ENCODE assay signal across 20 cellular contexts in genomic region chr6:169839029-169839481, GRCh38.
DNase-seq lines count a peak whose midpoint lies in the region; ATAC-seq and TF ChIP-seq lines count a peak whose summit lies in the region.
"Had no signal": no experiment of that assay in that cellular context is flagged by ENCODE, and none has a peak within 500 bp of the region (broad histone marks: within the 10 kb centered on the region; RNA-seq: fewer than 3 reads in every experiment).

No MANE protein-coding gene starts in this region.

- no peaks in the 10 kb centered on the region for H3K9me2 ChIP-seq in GM23338 (ENCODE audit: insufficient read depth)

- ATAC-seq in GM23338: peak; percentile 70
- ATAC-seq in sciatic nerve: no peak
- ATAC-seq: activated naive CD8-positive, alpha-beta T cell treated with anti-CD3 and anti-CD28 coated beads, Interleukin-2, amount 50 U/mL, for 24 hours had no signal

- H3K27ac Mint-ChIP-seq in GM23338: no peak overlapping the region
- H3K27ac Mint-ChIP-seq in activated CD4-positive, alpha-beta T cell treated with anti-CD3 and anti-CD28 coated beads, Interleukin-2, amount 10 ng/mL, durations not matched to agents 7 days and 5 days: no peak overlapping the region
- H3K27ac Mint-ChIP-seq: activated naive CD8-positive, alpha-beta T cell treated with anti-CD3 and anti-CD28 coated beads, Interleukin-2, amount 50 U/mL, for 24 hours; activated T-helper 2 cell treated with anti-CD3 and anti-CD28 coated beads, Interferon-gamma antibody, Interleukin-2, Interleukin-4, amounts not matched to agents 10 μg/mL and 5 μg/mL and 100 μg/mL, durations not matched to agents 14 hours and 24 hours and 36 hours had no signal

- H3K79me2 ChIP-seq in GM23338 (replicated peaks; ENCODE audit: insufficient read depth): no peaks in the 10 kb centered on the region

- CTCF ChIA-PET in activated CD4-positive, alpha-beta T cell treated with anti-CD3 and anti-CD28 coated beads, Interleukin-2, amount 10 ng/mL, durations not matched to agents 7 days and 5 days (lab: Charles Lee): no interaction called here

- H3K36me3 Mint-ChIP-seq in GM23338 (ENCODE audit: low read depth): no peaks in the 10 kb centered on the region
- no peaks in the 10 kb centered on the region for H3K36me3 Mint-ChIP-seq in activated CD4-positive, alpha-beta T cell treated with anti-CD3 and anti-CD28 coated beads, Interleukin-2, amount 10 ng/mL, durations not matched to agents 7 days and 5 days (ENCODE audit: low read depth)

- H3K36me3 ChIP-seq in GM23338 (ENCODE audit: insufficient read depth): no peaks in the 10 kb centered on the region
- H3K36me3 ChIP-seq in colonic mucosa: no peaks in the 10 kb centered on the region
- H3K36me3 ChIP-seq: heart right ventricle, upper lobe of right lung had no signal

- DNase-seq in NCI-H524 (lab: John Stamatoyannopoulos, UW) (peak; percentile 17 to 55), NCI-H524 treated with DMSO at 0.1 percent for 48 hours (lab: John Stamatoyannopoulos, UW) (no peak), GM23338 (ENCODE audit: low spot score) (no peak), colonic mucosa (peak; percentile 8), sciatic nerve (ENCODE audit: low spot score) (peak; percentile 53), kidney tubule cell (ENCODE audit: low spot score) (no peak), GM03348 (ENCODE audit: low spot score) (no peak)
- no peak for DNase-seq in activated CD4-positive, alpha-beta T cell treated with anti-CD3 and anti-CD28 coated beads, Interleukin-2, amount 10 ng/mL, durations not matched to agents 7 days and 5 days
- DNase-seq: activated CD4-positive, CD25-positive, alpha-beta regulatory T cell; activated naive CD8-positive, alpha-beta T cell treated with anti-CD3 and anti-CD28 coated beads, Interleukin-2, amount 50 U/mL, for 24 hours; cortex of kidney; heart right ventricle; KBM-7; NCI-H146; NCI-H2227 treated with DMSO at 0.1 percent for 48 hours; NK-92 treated with Interleukin-12 subunit alpha and Interleukin-12 subunit beta, amount 100 ng/mL, for 24 hours; stimulated activated CD4-positive, alpha-beta T cell treated with anti-CD3 and anti-CD28 coated beads, Interleukin-4, amount 100 ng/mL, for 4 hours; upper lobe of right lung had no signal

- no peak overlapping the region for H3K4me3 Mint-ChIP-seq in GM23338
- no peak overlapping the region for H3K4me3 Mint-ChIP-seq in activated CD4-positive, alpha-beta T cell treated with anti-CD3 and anti-CD28 coated beads, Interleukin-2, amount 10 ng/mL, durations not matched to agents 7 days and 5 days
- H3K4me3 Mint-ChIP-seq: activated naive CD8-positive, alpha-beta T cell treated with anti-CD3 and anti-CD28 coated beads, Interleukin-2, amount 50 U/mL, for 24 hours had no signal

- no peak overlapping the region for H3K4me3 ChIP-seq in GM23338
- H3K4me3 ChIP-seq in colonic mucosa: no peak overlapping the region
- H3K4me3 ChIP-seq: heart right ventricle, SK-N-MC, upper lobe of right lung had no signal

- H3K27me3 Mint-ChIP-seq in GM23338 (ENCODE audit: insufficient read depth, low read depth, poor library complexity): peaks cover 3% of the 10 kb centered on the region
- H3K27me3 Mint-ChIP-seq in activated CD4-positive, alpha-beta T cell treated with anti-CD3 and anti-CD28 coated beads, Interleukin-2, amount 10 ng/mL, durations not matched to agents 7 days and 5 days: peaks cover 24% of the 10 kb centered on the region

- intact Hi-C loops in colonic mucosa (cut with DNase I) (no loop called here), sciatic nerve (cut with DNase I) (no loop called here)

- TF ChIP-seq CTCF in GM23338 (conservative IDR thresholded peaks at IDR 0.05; ENCODE audit: low read depth in 2 of 2) (no peak), colonic mucosa (IDR thresholded peaks at IDR 0.05) (no peak)

- no peaks in the 10 kb centered on the region for H3K9me3 Mint-ChIP-seq in GM23338
- no peaks in the 10 kb centered on the region for H3K9me3 Mint-ChIP-seq in activated CD4-positive, alpha-beta T cell treated with anti-CD3 and anti-CD28 coated beads, Interleukin-2, amount 10 ng/mL, durations not matched to agents 7 days and 5 days
- H3K9me3 Mint-ChIP-seq: activated naive CD8-positive, alpha-beta T cell treated with anti-CD3 and anti-CD28 coated beads, Interleukin-2, amount 50 U/mL, for 24 hours; activated T-helper 2 cell treated with anti-CD3 and anti-CD28 coated beads, Interferon-gamma antibody, Interleukin-2, Interleukin-4, amounts not matched to agents 10 μg/mL and 5 μg/mL and 100 μg/mL, durations not matched to agents 14 hours and 24 hours and 36 hours had no signal

- H2AFZ ChIP-seq in GM23338: no peak overlapping the region

- H3K4me1 ChIP-seq in GM23338 (ENCODE audit: insufficient read depth) (no peaks in the 10 kb centered on the region), colonic mucosa (no peaks in the 10 kb centered on the region)
- H3K4me1 ChIP-seq: upper lobe of right lung had no signal

- H3F3A ChIP-seq in GM23338 (replicated peaks; ENCODE audit: low read depth): no peaks in the 10 kb centered on the region

- POLR2A ChIA-PET in activated CD4-positive, alpha-beta T cell treated with anti-CD3 and anti-CD28 coated beads, Interleukin-2, amount 10 ng/mL, durations not matched to agents 7 days and 5 days (lab: Charles Lee): no interaction called here

- no peaks in the 10 kb centered on the region for H4K20me1 ChIP-seq in GM23338 (replicated peaks; ENCODE audit: insufficient read depth)

- H3K9ac ChIP-seq in colonic mucosa (ENCODE audit: low read depth in 2 of 2, low read length in 2 of 2): no peak overlapping the region

- no peaks in the 10 kb centered on the region; the same call in 2 of the 3 replicates for H3K4me1 Mint-ChIP-seq in GM23338
- H3K4me1 Mint-ChIP-seq in activated CD4-positive, alpha-beta T cell treated with anti-CD3 and anti-CD28 coated beads, Interleukin-2, amount 10 ng/mL, durations not matched to agents 7 days and 5 days: no peaks in the 10 kb centered on the region
- H3K4me1 Mint-ChIP-seq: activated naive CD8-positive, alpha-beta T cell treated with anti-CD3 and anti-CD28 coated beads, Interleukin-2, amount 50 U/mL, for 24 hours had no signal

- H3K9me3 ChIP-seq in colonic mucosa: no peaks in the 10 kb centered on the region
- H3K9me3 ChIP-seq: heart right ventricle, upper lobe of right lung had no signal

- H3K27me3 ChIP-seq in GM23338 (ENCODE audit: insufficient read depth) (no peaks in the 10 kb centered on the region), colonic mucosa (no peaks in the 10 kb centered on the region)
- H3K27me3 ChIP-seq: upper lobe of right lung had no signal

- H3K4me2 ChIP-seq in GM23338: no peak overlapping the region

- H3K27ac ChIP-seq in GM23338 (ENCODE audit: low read depth) (no peak overlapping the region), colonic mucosa (no peak overlapping the region)
- H3K27ac ChIP-seq: heart right ventricle, SK-N-MC, upper lobe of right lung had no signal

TF ChIP-seq in GM23338, 12 proteins besides CTCF, POLR2A, EP300 and RAD21 (continues in another document):
- no peak for TF ChIP-seq ETS1 (IDR thresholded peaks at IDR 0.05)
- no peak for TF ChIP-seq JUNB (IDR thresholded peaks at IDR 0.05; ENCODE audit: unreplicated experiment)
- no peak for TF ChIP-seq STAT1 (IDR thresholded peaks at IDR 0.05; ENCODE audit: unreplicated experiment)
- no peak for TF ChIP-seq EZH2phosphoT487 (IDR thresholded peaks at IDR 0.05; ENCODE audit: unreplicated experiment)
- no peak for TF ChIP-seq NANOG (IDR thresholded peaks at IDR 0.05; ENCODE audit: borderline replicate concordance)
- no peak for TF ChIP-seq ZNF331 (CRISPR knock-in tag; IDR thresholded peaks at IDR 0.05; ENCODE audit: low read depth)

Comparison
In these comparisons a context has a peak if more than half of its experiments do, and no peak if none do; other contexts are left out.
1. DNase-seq: peak in NCI-H524 (2 of 2), colonic mucosa (single experiment) and sciatic nerve (single experiment); none in NCI-H524 treated with DMSO at 0.1 percent for 48 hours (single experiment), GM23338 (single experiment), kidney tubule cell (single experiment), activated CD4-positive, alpha-beta T cell treated with anti-CD3 and anti-CD28 coated beads, Interleukin-2, amount 10 ng/mL, durations not matched to agents 7 days and 5 days (single experiment) and GM03348 (single experiment).